5 cellular contexts compared by ENCODE assay signal in the genomic region with DNA sequence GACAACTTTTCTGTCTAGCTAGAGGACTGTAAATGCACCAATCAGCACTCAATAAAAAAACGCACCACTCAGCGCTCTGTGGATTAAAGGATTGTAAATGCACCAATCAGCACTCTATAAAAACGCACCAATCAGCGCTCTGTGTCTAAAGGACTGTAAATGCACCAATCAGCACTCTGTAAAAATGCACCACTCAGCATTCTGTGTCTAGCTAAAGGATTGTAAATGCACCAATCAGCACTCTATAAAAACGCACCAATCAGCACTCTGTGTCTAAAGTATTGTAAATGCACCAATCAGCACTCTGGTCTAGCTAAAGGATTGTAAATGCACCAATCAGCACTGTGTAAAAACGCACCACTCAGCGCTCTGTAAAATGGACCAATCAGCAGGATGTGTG.
TF ChIP-seq lines count a peak whose summit lies in the region.

No MANE protein-coding gene starts in this region.

TF ChIP-seq in A549, 52 proteins besides CTCF, POLR2A, EP300 and RAD21:
- peak; percentile 88 for TF ChIP-seq MAFK (IDR thresholded peaks at IDR 0.05; ENCODE audit: partially characterized antibody)

TF ChIP-seq in IMR-90, 13 proteins besides CTCF, POLR2A, EP300 and RAD21:
- TF ChIP-seq MAFK (IDR thresholded peaks at IDR 0.05; ENCODE audit: low read depth, low read length) = peak; percentile 71

TF ChIP-seq in WTC11, 78 proteins besides CTCF, POLR2A, EP300 and RAD21:
- TF ChIP-seq NFYB (CRISPR knock-in tag; conservative IDR thresholded peaks at IDR 0.05; ENCODE audit: low read depth) = 0 out of 2 replicates have a peak, but pooled peaks have one; percentile 18

TF ChIP-seq in K562, 482 proteins besides CTCF, POLR2A, EP300 and RAD21:
- TF ChIP-seq MAFF (IDR thresholded peaks at IDR 0.05; ENCODE audit: low read length) = peak; percentile 22; the same call in 1 of the 2 replicates
- TF ChIP-seq C11orf30 (IDR thresholded peaks at IDR 0.05; ENCODE audit: low read depth) = peak; percentile 53
- peak; percentile 74 for TF ChIP-seq ZNF316 (IDR thresholded peaks at IDR 0.05)
- peak; percentile 43 for TF ChIP-seq NFYB (IDR thresholded peaks at IDR 0.05; ENCODE audit: extremely low read depth, insufficient read length)
- peak; percentile 36; the same call in 1 of the 2 replicates for TF ChIP-seq MAFG (tag; conservative IDR thresholded peaks at IDR 0.05)
- TF ChIP-seq, protein P1, sequence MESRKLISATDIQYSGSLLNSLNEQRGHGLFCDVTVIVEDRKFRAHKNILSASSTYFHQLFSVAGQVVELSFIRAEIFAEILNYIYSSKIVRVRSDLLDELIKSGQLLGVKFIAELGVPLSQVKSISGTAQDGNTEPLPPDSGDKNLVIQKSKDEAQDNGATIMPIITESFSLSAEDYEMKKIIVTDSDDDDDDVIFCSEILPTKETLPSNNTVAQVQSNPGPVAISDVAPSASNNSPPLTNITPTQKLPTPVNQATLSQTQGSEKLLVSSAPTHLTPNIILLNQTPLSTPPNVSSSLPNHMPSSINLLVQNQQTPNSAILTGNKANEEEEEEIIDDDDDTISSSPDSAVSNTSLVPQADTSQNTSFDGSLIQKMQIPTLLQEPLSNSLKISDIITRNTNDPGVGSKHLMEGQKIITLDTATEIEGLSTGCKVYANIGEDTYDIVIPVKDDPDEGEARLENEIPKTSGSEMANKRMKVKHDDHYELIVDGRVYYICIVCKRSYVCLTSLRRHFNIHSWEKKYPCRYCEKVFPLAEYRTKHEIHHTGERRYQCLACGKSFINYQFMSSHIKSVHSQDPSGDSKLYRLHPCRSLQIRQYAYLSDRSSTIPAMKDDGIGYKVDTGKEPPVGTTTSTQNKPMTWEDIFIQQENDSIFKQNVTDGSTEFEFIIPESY (CRISPR knock-in tag; IDR thresholded peaks at IDR 0.05) = peak; percentile 64

TF ChIP-seq in HepG2, 621 proteins besides CTCF, POLR2A, EP300 and RAD21:
- TF ChIP-seq MAFK (conservative IDR thresholded peaks at IDR 0.05 in 1 of 2, IDR thresholded peaks at IDR 0.05 in 1 of 2; ENCODE audit: low read length in 2 of 2) (peak; percentile 87 to 90), MAFF (IDR thresholded peaks at IDR 0.05; ENCODE audit: low read depth, low read length) (peak; percentile 90)
